Comparison of ENCODE assay signal across 8 cellular contexts in genomic region chr3:86991840-86992430, GRCh38. TPM values are rescaled to one million over a fixed set of nuclear protein-coding genes. Genes with fewer than 3 reads are reported as not detected.
DNase-seq lines count a peak whose midpoint lies in the region; ATAC-seq and TF ChIP-seq lines count a peak whose summit lies in the region.
"Had no signal": no experiment of that assay in that cellular context is flagged by ENCODE, and none has a peak within 500 bp of the region (broad histone marks: within the 10 kb centered on the region; RNA-seq: fewer than 3 reads in every experiment).

No MANE protein-coding gene starts in this region.

- no peaks in the 10 kb centered on the region for H3K9me3 Mint-ChIP-seq in endothelial cell (ENCODE audit: unreplicated experiment)

- H3K27me3 ChIP-seq in duodenal mucosa (ENCODE audit: control insufficient read depth in 1 of 2, insufficient read depth in 2 of 2, low read length in 2 of 2) (peaks cover 12 to 14% of the 10 kb centered on the region in 2 donors), muscle layer of duodenum (ENCODE audit: low read depth, low read length) (peaks cover 7% of the 10 kb centered on the region), upper lobe of left lung (peaks cover 0 to 8% (median 2%) of the 10 kb centered on the region in 4 donors)

- H3K4me1 ChIP-seq in duodenal mucosa (ENCODE audit: control insufficient read depth in 1 of 2, insufficient read depth in 2 of 2, low read length in 2 of 2) (no peaks in the 10 kb centered on the region), muscle layer of duodenum (ENCODE audit: control insufficient read depth in 1 of 2, insufficient read depth in 2 of 2, low read length in 2 of 2) (peaks cover 3 to 5% of the 10 kb centered on the region in 2 donors), upper lobe of left lung (peaks cover 0 to 9% (median 6%) of the 10 kb centered on the region in 4 donors)

- H3K36me3 Mint-ChIP-seq in endothelial cell (ENCODE audit: low read depth, unreplicated experiment), result no peaks in the 10 kb centered on the region

- H3K4me3 ChIP-seq in duodenal mucosa (ENCODE audit: low read depth in 1 of 2, low read length in 2 of 2) (peak overlapping the region; percentile 64 to 73), muscle layer of duodenum (ENCODE audit: low read depth in 1 of 2, low read length in 2 of 2) (peak overlapping the region; percentile 77 to 92), upper lobe of left lung (peak overlapping the region in 2 of 4 donors; percentile 58 to 61)

- peaks cover 5% of the 10 kb centered on the region for H3K27me3 Mint-ChIP-seq in endothelial cell (ENCODE audit: unreplicated experiment)

- 64 to 67% methylated on average over 8 of the region's 8 CpGs for WGBS in upper lobe of left lung, 2 donors

- DNase-seq in LHCN-M2 (ENCODE audit: low read depth) (peak; percentile 41), upper lobe of left lung (no peak), endothelial cell (ENCODE audit: low spot score) (no peak)
- DNase-seq: stimulated activated CD4-positive, alpha-beta T cell treated with anti-CD3 and anti-CD28 coated beads, Interleukin-4, amount 100 ng/mL, for 24 hours had no signal

- H3K9me3 ChIP-seq in duodenal mucosa (ENCODE audit: control insufficient read depth in 1 of 2, low read length in 2 of 2) (no peaks in the 10 kb centered on the region), muscle layer of duodenum (ENCODE audit: control insufficient read depth in 1 of 2, low read length in 2 of 2) (no peaks in the 10 kb centered on the region), upper lobe of left lung (no peaks in the 10 kb centered on the region)

- H3K27ac Mint-ChIP-seq in endothelial cell (ENCODE audit: unreplicated experiment), result no peak overlapping the region

- ATAC-seq in upper lobe of left lung (ENCODE audit: low FRiP score in 2 of 2) (no peak), GM21515 (IDR thresholded peaks at IDR 0.05; ENCODE audit: unreplicated experiment) (no peak), GM18867 (IDR thresholded peaks at IDR 0.05; ENCODE audit: unreplicated experiment) (no peak)

- no peak for TF ChIP-seq POLR2A in upper lobe of left lung (IDR thresholded peaks at IDR 0.05)

- TF ChIP-seq CTCF in upper lobe of left lung (IDR thresholded peaks at IDR 0.05) (no peak), endothelial cell (IDR thresholded peaks at IDR 0.05; ENCODE audit: unreplicated experiment) (no peak)

- no peak for TF ChIP-seq EP300 in upper lobe of left lung (IDR thresholded peaks at IDR 0.05)

- H3K4me1 Mint-ChIP-seq in endothelial cell (ENCODE audit: unreplicated experiment), result no peaks in the 10 kb centered on the region

- no peak overlapping the region for H3K27ac ChIP-seq in duodenal mucosa (ENCODE audit: low read depth, low read length)
- H3K27ac ChIP-seq in muscle layer of duodenum (ENCODE audit: low read length), result peak overlapping the region; percentile 85
- H3K27ac ChIP-seq in upper lobe of left lung, result peak overlapping the region in 3 of 4 donors; percentile 44 to 92 (median 84)

- no peak overlapping the region for H3K9ac ChIP-seq in duodenal mucosa (ENCODE audit: low read depth in 1 of 2, low read length in 2 of 2)

- H3K36me3 ChIP-seq in duodenal mucosa (ENCODE audit: control insufficient read depth in 1 of 2, insufficient read depth in 2 of 2, low read length in 2 of 2) (no peaks in the 10 kb centered on the region), muscle layer of duodenum (ENCODE audit: control insufficient read depth in 1 of 2, insufficient read depth in 2 of 2, low read length in 2 of 2) (peaks cover 0 to 5% of the 10 kb centered on the region in 2 donors), upper lobe of left lung (no peaks in the 10 kb centered on the region)

- no peak overlapping the region for H3K4me3 Mint-ChIP-seq in endothelial cell (ENCODE audit: unreplicated experiment)

RNA-seq across cellular contexts. Expression of gene VGLL3, which starts 1.0 kb away (rescaled TPM):
- total RNA-seq in LHCN-M2 (2014; rRNA removed) (31.3 and 41.0 TPM in 2 replicates), upper lobe of left lung (10 to 100 TPM; 11.5 to 50.5 (median 38.3) TPM), endothelial cell (ENCODE audit: unreplicated experiment) (0.36 TPM)
- 17.8 TPM for polyA plus RNA-seq in LHCN-M2 (2012)
